Comparison of ENCODE assay signal across 16 cellular contexts in genomic region chr12:6161124-6161882, GRCh38. TPM values are rescaled to one million over a fixed set of nuclear protein-coding genes. Genes with fewer than 3 reads are reported as not detected.
DNase-seq lines count a peak whose midpoint lies in the region; ATAC-seq and TF ChIP-seq lines count a peak whose summit lies in the region.
"Had no signal": no experiment of that assay in that cellular context is flagged by ENCODE, and none has a peak within 500 bp of the region (broad histone marks: within the 10 kb centered on the region; RNA-seq: fewer than 3 reads in every experiment).

No MANE protein-coding gene starts in this region.

- H3K4me3 ChIP-seq in astrocyte of the spinal cord (ENCODE audit: low read depth, low read length) (no peak overlapping the region), heart right ventricle (no peak overlapping the region), neural progenitor cell (no peak overlapping the region)
- H3K4me3 ChIP-seq: prostate gland had no signal

- H3K27ac Mint-ChIP-seq in neural progenitor cell = peak overlapping the region; percentile 66
- H3K27ac Mint-ChIP-seq: CD4-positive, alpha-beta T cell; memory B cell; stimulated activated naive CD8-positive, alpha-beta T cell treated with anti-CD3 and anti-CD28 coated beads, Interleukin-15, Interleukin-2, amounts not matched to agents 100 ng/mL and 50 ng/mL, for 24 hours had no signal

- H3K27me3 ChIP-seq in heart right ventricle = peaks cover 0 to 16% (median 0%) of the 10 kb centered on the region in 7 donors
- H3K27me3 ChIP-seq in neural progenitor cell = no peaks in the 10 kb centered on the region

- 31 to 36% methylated on average over 16 of the region's 16 CpGs for WGBS in heart right ventricle, 2 donors

- H3K4me1 Mint-ChIP-seq in neural progenitor cell = peaks cover 18% of the 10 kb centered on the region
- H3K4me1 Mint-ChIP-seq: memory B cell had no signal

- in situ Hi-C loops in astrocyte of the spinal cord (cut with HindIII; ENCODE audit: low sequenced_read_pairs) = no loop called here

- no peaks in the 10 kb centered on the region for H3K9me3 Mint-ChIP-seq in neural progenitor cell
- H3K9me3 Mint-ChIP-seq: activated T-cell treated with anti-CD3 and anti-CD28 coated beads, Interleukin-2, amount 50 U/mL, for 4 hours; CD4-positive, alpha-beta T cell; memory B cell; stimulated activated naive CD8-positive, alpha-beta T cell treated with anti-CD3 and anti-CD28 coated beads, Interleukin-15, Interleukin-2, amounts not matched to agents 100 ng/mL and 50 ng/mL, for 24 hours; T-cell had no signal

- no peak overlapping the region for H3K4me3 Mint-ChIP-seq in neural progenitor cell
- H3K4me3 Mint-ChIP-seq: activated T-cell treated with anti-CD3 and anti-CD28 coated beads, Interleukin-2, amount 50 U/mL, for 4 hours; CD4-positive, alpha-beta T cell; memory B cell; stimulated activated naive CD8-positive, alpha-beta T cell treated with anti-CD3 and anti-CD28 coated beads, Interleukin-15, Interleukin-2, amounts not matched to agents 100 ng/mL and 50 ng/mL, for 24 hours; T-cell had no signal

- no peaks in the 10 kb centered on the region for H3F3A ChIP-seq in neural progenitor cell (ENCODE audit: low read depth)

- no peaks in the 10 kb centered on the region for H4K20me1 ChIP-seq in neural progenitor cell (ENCODE audit: low read depth)

- H3K4me1 ChIP-seq in heart right ventricle (peaks cover 4 to 45% (median 32%) of the 10 kb centered on the region in 9 donors), neural progenitor cell (no peaks in the 10 kb centered on the region)
- H3K4me1 ChIP-seq: prostate gland had no signal

- no peaks in the 10 kb centered on the region for H3K79me2 ChIP-seq in neural progenitor cell (ENCODE audit: low read depth)

- TF ChIP-seq CTCF in astrocyte of the spinal cord (IDR thresholded peaks at IDR 0.05; ENCODE audit: low read depth, low read length) (no peak), heart right ventricle (IDR thresholded peaks at IDR 0.05) (no peak), neural progenitor cell (IDR thresholded peaks at IDR 0.05) (no peak)

- no peaks in the 10 kb centered on the region for H3K36me3 Mint-ChIP-seq in neural progenitor cell
- H3K36me3 Mint-ChIP-seq: memory B cell, T-cell had no signal

- intact Hi-C loops in heart right ventricle (cut with DNase I) = loop anchor here in 1 of 10 donors (10.0 kb wide), 1 partner anchor 87 kb away; no protein-coding TSS in a partner anchor

- H3K36me3 ChIP-seq in heart right ventricle (no peaks in the 10 kb centered on the region), neural progenitor cell (no peaks in the 10 kb centered on the region)
- H3K36me3 ChIP-seq: prostate gland had no signal

- H2AFZ ChIP-seq in neural progenitor cell (replicated peaks) = no peak overlapping the region

- H3K9me3 ChIP-seq in heart right ventricle (no peaks in the 10 kb centered on the region), neural progenitor cell (ENCODE audit: low read depth) (no peaks in the 10 kb centered on the region)
- H3K9me3 ChIP-seq: prostate gland had no signal

- DNase-seq in EH (ENCODE audit: low read depth) (peak; percentile 69), astrocyte of the spinal cord (ENCODE audit: low read depth, low spot score) (peak; percentile 71), heart right ventricle (peak; percentile 57 to 77), neural progenitor cell (ENCODE audit: low spot score) (no peak), NCI-H146 treated with DMSO at 0.1 percent for 48 hours (lab: John Stamatoyannopoulos, UW; ENCODE audit: unreplicated experiment) (no peak), NCI-H2107 treated with DMSO at 0.1 percent for 48 hours (lab: John Stamatoyannopoulos, UW; ENCODE audit: unreplicated experiment) (no peak)
- DNase-seq: activated T-cell treated with anti-CD3 and anti-CD28 coated beads, Interleukin-2, amount 50 U/mL, for 4 hours; aorta; CD4-positive, alpha-beta T cell; T-cell had no signal

- peak overlapping the region in 9 of 10 donors; percentile 32 to 77 (median 66) for H3K27ac ChIP-seq in heart right ventricle
- no peak overlapping the region for H3K27ac ChIP-seq in neural progenitor cell
- H3K27ac ChIP-seq: prostate gland had no signal

- no peak overlapping the region for H3K4me2 ChIP-seq in neural progenitor cell

- peak; percentile 55 to 90 (median 80) for ATAC-seq in heart right ventricle
- no peak for ATAC-seq in HG02870 (IDR thresholded peaks at IDR 0.05; ENCODE audit: unreplicated experiment)
- no peak for ATAC-seq in HG02970 (IDR thresholded peaks at IDR 0.05; ENCODE audit: low FRiP score, unreplicated experiment)
- ATAC-seq: activated T-cell treated with anti-CD3 and anti-CD28 coated beads, Interleukin-2, amount 50 U/mL, for 4 hours; T-cell had no signal

- H3K27me3 Mint-ChIP-seq in neural progenitor cell (ENCODE audit: insufficient read depth, low read depth) = peaks cover 7% of the 10 kb centered on the region
- H3K27me3 Mint-ChIP-seq: stimulated activated naive CD8-positive, alpha-beta T cell treated with anti-CD3 and anti-CD28 coated beads, Interleukin-15, Interleukin-2, amounts not matched to agents 100 ng/mL and 50 ng/mL, for 24 hours had no signal

- no peak overlapping the region for H3K9ac ChIP-seq in neural progenitor cell

RNA-seq across cellular contexts. Expression of gene VWF, which starts 36.8 kb away (rescaled TPM):
- total RNA-seq in heart right ventricle (100 to 1,000 TPM; 163 to 480 (median 275) TPM), neural progenitor cell (ENCODE audit: low replicate concordance) (8.0 and 11.3 TPM in 2 replicates)
- polyA plus RNA-seq in heart right ventricle = 100 to 1,000 TPM; 104 to 254 TPM
- total RNA-seq: MCF 10A had no signal

RNA-seq across cellular contexts. Expression of gene CD9, which starts 38.9 kb away (rescaled TPM):
- total RNA-seq in heart right ventricle (10 to 100 TPM; 24.8 to 70.4 (median 52.8) TPM), neural progenitor cell (ENCODE audit: low replicate concordance) (3.1 and 3.6 TPM in 2 replicates)
- polyA plus RNA-seq in heart right ventricle = 100 to 1,000 TPM in 1 of 2 donors, 10 to 100 TPM in 1; 52.3 to 109 TPM

Comparison
In these comparisons a context has a peak if more than half of its experiments do, and no peak if none do; other contexts are left out.
1. DNase-seq: peak in EH (single experiment), astrocyte of the spinal cord (single experiment) and heart right ventricle (2 of 2); none in neural progenitor cell (single experiment), NCI-H146 treated with DMSO at 0.1 percent for 48 hours (single experiment) and NCI-H2107 treated with DMSO at 0.1 percent for 48 hours (single experiment).
2. ATAC-seq: peak in heart right ventricle (8 of 8); none in HG02870 (single experiment) and HG02970 (single experiment).
3. RNA of gene VWF, which starts 36.8 kb away (total RNA-seq): 163 to 480 TPM in heart right ventricle; 8.0 to 11.3 TPM in neural progenitor cell; every median in the first group is over 10 times any median in the second.